ENCODE assay signal across 34 cellular contexts in genomic region chr21:21345872-21346271, GRCh38.
"Had no signal": no experiment of that assay in that cellular context is flagged by ENCODE, and none has a peak within 500 bp of the region (broad histone marks: within the 10 kb centered on the region; RNA-seq: fewer than 3 reads in every experiment).

No MANE protein-coding gene starts in this region.

- H3K4me3 ChIP-seq: MG63 had no signal

- DNase-seq: Karpas-422, Kasumi-1, MG63, MM.1S, MV-4-11, NCI-H1048, NCI-H1092, NCI-H1092 treated with DMSO at 0.1 percent for 48 hours, NCI-H1105, NCI-H1105 treated with DMSO at 0.1 percent for 48 hours, NCI-H1417, NCI-H1417 treated with DMSO at 0.1 percent for 48 hours, NCI-H1436, NCI-H1436 treated with DMSO at 0.1 percent for 48 hours, NCI-H146, NCI-H1694, NCI-H1694 treated with DMSO at 0.1 percent for 48 hours, NCI-H187, NCI-H187 treated with DMSO at 0.1 percent for 48 hours, NCI-H1930, NCI-H2029, NCI-H2029 treated with DMSO at 0.1 percent for 48 hours, NCI-H2081, NCI-H2081 treated with DMSO at 0.1 percent for 48 hours, NCI-H2107, NCI-H2171, NCI-H2171 treated with DMSO at 0.1 percent for 48 hours, NCI-H2227 treated with DMSO at 0.1 percent for 48 hours, NCI-H226, NCI-H345, NCI-H446, NCI-H446 treated with DMSO at 0.1 percent for 48 hours, NCI-H510A, NCI-H510A treated with DMSO at 0.1 percent for 48 hours had no signal

- H3K27me3 ChIP-seq: MG63 had no signal

- H3K36me3 ChIP-seq: MG63 had no signal
